ENCODE assay signal across 14 cellular contexts in the genomic region with DNA sequence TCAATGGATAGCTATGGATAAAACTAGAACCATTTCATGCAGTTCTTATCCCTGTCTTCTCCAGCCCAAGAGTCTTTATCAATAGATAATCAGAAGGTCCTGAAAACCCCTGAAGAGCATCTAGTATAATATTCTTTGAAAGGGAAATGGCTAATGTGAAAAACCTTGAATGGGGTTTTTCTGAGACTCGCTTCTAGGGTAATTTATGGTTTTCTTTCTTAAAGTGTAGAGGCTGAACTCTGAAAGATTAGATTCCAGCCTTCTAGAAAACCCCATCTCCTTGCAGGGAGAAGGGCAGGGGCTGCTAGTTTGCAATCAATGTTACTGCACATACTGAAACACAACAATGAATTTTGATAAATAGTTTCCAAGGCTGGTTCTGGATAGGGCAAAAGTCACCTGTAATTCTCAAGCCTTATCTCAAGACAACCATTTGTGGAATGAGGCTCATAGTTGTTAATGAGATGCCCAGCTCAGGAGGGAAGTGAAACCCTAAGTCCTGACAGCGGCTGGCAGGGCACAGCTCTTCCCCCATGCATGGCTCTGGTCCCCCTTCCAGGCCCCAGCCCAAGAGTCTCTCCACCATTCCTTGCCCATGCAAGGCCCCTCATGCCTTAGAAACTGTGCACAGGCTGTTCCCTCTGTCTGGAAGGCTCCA. TPM values are rescaled to one million over a fixed set of nuclear protein-coding genes. Genes with fewer than 3 reads are reported as not detected.
DNase-seq lines count a peak whose midpoint lies in the region; ATAC-seq and TF ChIP-seq lines count a peak whose summit lies in the region.
"Had no signal": no experiment of that assay in that cellular context is flagged by ENCODE, and none has a peak within 500 bp of the region (broad histone marks: within the 10 kb centered on the region; RNA-seq: fewer than 3 reads in every experiment).

No MANE protein-coding gene starts in this region.

- no peak overlapping the region for H3K4me2 ChIP-seq in SK-N-SH

- H2AFZ ChIP-seq in SK-N-SH (ENCODE audit: low read depth) = no peak overlapping the region

- no peaks in the 10 kb centered on the region for H3K79me2 ChIP-seq in SK-N-SH (ENCODE audit: insufficient read depth)

- no peak overlapping the region for H3K27ac ChIP-seq in SK-N-SH (ENCODE audit: low read depth in 2 of 2, low read length in 1 of 2)

- H3K9ac ChIP-seq in SK-N-SH = no peak overlapping the region

- no peaks in the 10 kb centered on the region for H3F3A ChIP-seq in SK-N-SH (replicated peaks; ENCODE audit: insufficient read depth)

- H3K9me3 Mint-ChIP-seq in stimulated activated effector memory CD8-positive, alpha-beta T cell treated with anti-CD3 and anti-CD28 coated beads, Interleukin-12 subunit alpha, Interleukin-12 subunit beta, amount 100 ng/mL, for 72 hours = no peaks in the 10 kb centered on the region
- H3K9me3 Mint-ChIP-seq: IgD-negative memory B cell had no signal

- H3K27me3 ChIP-seq in SK-N-SH (ENCODE audit: insufficient read depth) = no peaks in the 10 kb centered on the region

- no peak for TF ChIP-seq RAD21 in SK-N-SH (IDR thresholded peaks at IDR 0.05; ENCODE audit: low read length)

- H3K36me3 ChIP-seq in SK-N-SH (replicated peaks in 1 of 2; ENCODE audit: control insufficient read depth in 1 of 2, insufficient read depth in 2 of 2, low read length in 1 of 2) = no peaks in the 10 kb centered on the region

- peak; percentile 39 for DNase-seq in GM12865 (ENCODE audit: low read depth)
- peak; percentile 61 for DNase-seq in germinal center (ENCODE audit: low spot score)
- no peak for DNase-seq in stimulated activated effector memory CD8-positive, alpha-beta T cell treated with anti-CD3 and anti-CD28 coated beads, Interleukin-12 subunit alpha, Interleukin-12 subunit beta, amount 100 ng/mL, for 72 hours (ENCODE audit: low spot score in 2 of 2)
- DNase-seq in hippocampal formation (lab: John Stamatoyannopoulos, UW) = no peak
- no peak for DNase-seq in SK-N-SH
- DNase-seq in NCI-H524 treated with DMSO at 0.1 percent for 48 hours (lab: John Stamatoyannopoulos, UW) = no peak
- DNase-seq: activated T-cell treated with anti-CD3 and anti-CD28 coated beads, Interleukin-2, amount 50 U/mL, for 1 hour; dermis blood vessel endothelial cell; midbrain; NCI-H1694 treated with DMSO at 0.1 percent for 48 hours; posterior cingulate gyrus had no signal

- no peak overlapping the region for H3K4me3 Mint-ChIP-seq in stimulated activated effector memory CD8-positive, alpha-beta T cell treated with anti-CD3 and anti-CD28 coated beads, Interleukin-12 subunit alpha, Interleukin-12 subunit beta, amount 100 ng/mL, for 72 hours
- H3K4me3 Mint-ChIP-seq: IgD-negative memory B cell had no signal

- peaks cover 0 to 6% of the 10 kb centered on the region in 2 experiments; a peak in 1 of 4 replicates for H3K4me1 ChIP-seq in SK-N-SH (ENCODE audit: control insufficient read depth in 1 of 2, insufficient read depth in 2 of 2, low read depth in 1 of 2, low read length in 1 of 2)

- H3K9me2 ChIP-seq in SK-N-SH = no peaks in the 10 kb centered on the region

- CTCF ChIA-PET in SK-N-SH (lab: Yijun Ruan, JAX) = interaction anchor here (0.9 to 1.2 kb wide), 2 partner anchors 16 to 118 kb away, joined by 3 read pairs; no protein-coding TSS in a partner anchor

- POLR2A ChIA-PET in SK-N-SH (lab: Yijun Ruan, JAX) = no interaction called here

- no peak overlapping the region for H3K27ac Mint-ChIP-seq in stimulated activated effector memory CD8-positive, alpha-beta T cell treated with anti-CD3 and anti-CD28 coated beads, Interleukin-12 subunit alpha, Interleukin-12 subunit beta, amount 100 ng/mL, for 72 hours
- H3K27ac Mint-ChIP-seq: IgD-negative memory B cell had no signal

- ATAC-seq in GM21381 (IDR thresholded peaks at IDR 0.05; ENCODE audit: unreplicated experiment) = peak; percentile 39
- peak; percentile 48 for ATAC-seq in HG03460 (IDR thresholded peaks at IDR 0.05; ENCODE audit: unreplicated experiment)
- no peak for ATAC-seq in stimulated activated effector memory CD8-positive, alpha-beta T cell treated with anti-CD3 and anti-CD28 coated beads, Interleukin-12 subunit alpha, Interleukin-12 subunit beta, amount 100 ng/mL, for 72 hours

- no peak for TF ChIP-seq EP300 in SK-N-SH (IDR thresholded peaks at IDR 0.05; ENCODE audit: borderline replicate concordance in 1 of 2, low read depth in 1 of 2, low read length in 1 of 2)

- no peaks in the 10 kb centered on the region for H3K9me3 ChIP-seq in SK-N-SH

- H4K20me1 ChIP-seq in SK-N-SH (ENCODE audit: insufficient read depth) = no peaks in the 10 kb centered on the region

- no peaks in the 10 kb centered on the region for H3K36me3 Mint-ChIP-seq in stimulated activated effector memory CD8-positive, alpha-beta T cell treated with anti-CD3 and anti-CD28 coated beads, Interleukin-12 subunit alpha, Interleukin-12 subunit beta, amount 100 ng/mL, for 72 hours
- H3K36me3 Mint-ChIP-seq: IgD-negative memory B cell had no signal

- WGBS in SK-N-SH (ENCODE audit: low lambda C conversion rate) = 95% methylated on average over 2 of the region's 2 CpGs

- H3K4me3 ChIP-seq in GM12865 (ENCODE audit: low read depth, low read length) (no peak overlapping the region), SK-N-SH (ENCODE audit: low read depth in 2 of 2, low read length in 1 of 2) (no peak overlapping the region)

- no peak for TF ChIP-seq CTCF in GM12865 (IDR thresholded peaks at IDR 0.05; ENCODE audit: insufficient read depth, low read depth, low read length, missing control alignments)
- TF ChIP-seq CTCF in SK-N-SH (IDR thresholded peaks at IDR 0.05) = no peak

- no peaks in the 10 kb centered on the region for H3K4me1 Mint-ChIP-seq in stimulated activated effector memory CD8-positive, alpha-beta T cell treated with anti-CD3 and anti-CD28 coated beads, Interleukin-12 subunit alpha, Interleukin-12 subunit beta, amount 100 ng/mL, for 72 hours

TF ChIP-seq in SK-N-SH, 30 proteins besides CTCF, POLR2A, EP300 and RAD21:
- TF ChIP-seq, protein P1, sequence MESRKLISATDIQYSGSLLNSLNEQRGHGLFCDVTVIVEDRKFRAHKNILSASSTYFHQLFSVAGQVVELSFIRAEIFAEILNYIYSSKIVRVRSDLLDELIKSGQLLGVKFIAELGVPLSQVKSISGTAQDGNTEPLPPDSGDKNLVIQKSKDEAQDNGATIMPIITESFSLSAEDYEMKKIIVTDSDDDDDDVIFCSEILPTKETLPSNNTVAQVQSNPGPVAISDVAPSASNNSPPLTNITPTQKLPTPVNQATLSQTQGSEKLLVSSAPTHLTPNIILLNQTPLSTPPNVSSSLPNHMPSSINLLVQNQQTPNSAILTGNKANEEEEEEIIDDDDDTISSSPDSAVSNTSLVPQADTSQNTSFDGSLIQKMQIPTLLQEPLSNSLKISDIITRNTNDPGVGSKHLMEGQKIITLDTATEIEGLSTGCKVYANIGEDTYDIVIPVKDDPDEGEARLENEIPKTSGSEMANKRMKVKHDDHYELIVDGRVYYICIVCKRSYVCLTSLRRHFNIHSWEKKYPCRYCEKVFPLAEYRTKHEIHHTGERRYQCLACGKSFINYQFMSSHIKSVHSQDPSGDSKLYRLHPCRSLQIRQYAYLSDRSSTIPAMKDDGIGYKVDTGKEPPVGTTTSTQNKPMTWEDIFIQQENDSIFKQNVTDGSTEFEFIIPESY (IDR thresholded peaks at IDR 0.05; ENCODE audit: borderline replicate concordance, low read depth) = no peak
- TF ChIP-seq SMC3 (IDR thresholded peaks at IDR 0.05; ENCODE audit: low read depth, low read length) = no peak
- no peak for TF ChIP-seq POLR2AphosphoS5 (IDR thresholded peaks at IDR 0.05; ENCODE audit: low read depth, low read length)
- TF ChIP-seq TAF1 (IDR thresholded peaks at IDR 0.05; ENCODE audit: borderline replicate concordance, low read depth, low read length) = no peak
- no peak for TF ChIP-seq SIN3A (IDR thresholded peaks at IDR 0.05; ENCODE audit: borderline replicate concordance, low read depth, low read length)
- no peak for TF ChIP-seq CHD2 (IDR thresholded peaks at IDR 0.05; ENCODE audit: low read length, partially characterized antibody)
- no peak for TF ChIP-seq GABPA (IDR thresholded peaks at IDR 0.05; ENCODE audit: low read depth)
TF ChIP-seq in SK-N-SH: peak in this region for 0.

RNA-seq across cellular contexts. Expression of a gene that starts 33.7 kb away (rescaled TPM):
- 60.2 and 66.4 TPM in 2 replicates for polyA plus RNA-seq in SK-N-SH (2012; rRNA removed)
- 62.8 and 70.4 TPM in 2 replicates for polyA plus RNA-seq in SK-N-SH (2012; cell fraction: cytosol; rRNA removed)
- 48.1 and 72.3 TPM in 2 replicates for polyA plus RNA-seq in SK-N-SH (2012; cell fraction: nucleus; rRNA removed)

Comparison
In these comparisons a context has a peak if more than half of its experiments do, and no peak if none do; other contexts are left out.
1. DNase-seq: peak in GM12865 (single experiment) and germinal center (single experiment); none in stimulated activated effector memory CD8-positive, alpha-beta T cell treated with anti-CD3 and anti-CD28 coated beads, Interleukin-12 subunit alpha, Interleukin-12 subunit beta, amount 100 ng/mL, for 72 hours (0 of 2), hippocampal formation (0 of 2), SK-N-SH (single experiment) and NCI-H524 treated with DMSO at 0.1 percent for 48 hours (single experiment).